ENCODE assay signal across 14 cellular contexts in genomic region chr7:66769833-66770512, GRCh38. TPM values are rescaled to one million over a fixed set of nuclear protein-coding genes. Genes with fewer than 3 reads are reported as not detected.
DNase-seq lines count a peak whose midpoint lies in the region; ATAC-seq and TF ChIP-seq lines count a peak whose summit lies in the region.
"Had no signal": no experiment of that assay in that cellular context is flagged by ENCODE, and none has a peak within 500 bp of the region (broad histone marks: within the 10 kb centered on the region; RNA-seq: fewer than 3 reads in every experiment).

No MANE protein-coding gene starts in this region.

- ATAC-seq in Right ventricle myocardium superior (ENCODE audit: poor library complexity): peak; percentile 41
- no peak for ATAC-seq in left cardiac atrium
- ATAC-seq in HG03565 (IDR thresholded peaks at IDR 0.05; ENCODE audit: unreplicated experiment): no peak
- ATAC-seq in GM19397 (IDR thresholded peaks at IDR 0.05; ENCODE audit: unreplicated experiment): no peak
- ATAC-seq in foreskin keratinocyte: no peak

- no peak overlapping the region for H3K4me3 Mint-ChIP-seq in activated T-helper 1 cell treated with anti-CD3 and anti-CD28 coated beads, Interleukin-12 subunit alpha, Interleukin-12 subunit beta, Interleukin-2, Interleukin-4 antibody, amounts not matched to agents 30 ng/mL and 10 ng/mL and 1 ng/mL, durations not matched to agents 14 hours and 24 hours and 36 hours
- H3K4me3 Mint-ChIP-seq: endodermal cell had no signal

- no peaks in the 10 kb centered on the region for H3K9me3 ChIP-seq in hepatocyte (ENCODE audit: low read depth)

- H3K79me2 ChIP-seq in hepatocyte: peaks cover 71% of the 10 kb centered on the region

- H3K27ac Mint-ChIP-seq in activated T-helper 1 cell treated with anti-CD3 and anti-CD28 coated beads, Interleukin-12 subunit alpha, Interleukin-12 subunit beta, Interleukin-2, Interleukin-4 antibody, amounts not matched to agents 30 ng/mL and 10 ng/mL and 1 ng/mL, durations not matched to agents 14 hours and 24 hours and 36 hours: peak overlapping the region; percentile 76
- H3K27ac Mint-ChIP-seq: endodermal cell, progenitor cell of endocrine pancreas had no signal

- H3K4me1 ChIP-seq in hepatocyte (ENCODE audit: insufficient read depth): no peaks in the 10 kb centered on the region
- no peaks in the 10 kb centered on the region for H3K4me1 ChIP-seq in foreskin keratinocyte

- 61% methylated on average over 5 of the region's 5 CpGs for WGBS in hepatocyte (ENCODE audit: low lambda C conversion rate, missing lambda C conversion rate)

- no peaks in the 10 kb centered on the region for H3K9me3 Mint-ChIP-seq in activated T-helper 1 cell treated with anti-CD3 and anti-CD28 coated beads, Interleukin-12 subunit alpha, Interleukin-12 subunit beta, Interleukin-2, Interleukin-4 antibody, amounts not matched to agents 30 ng/mL and 10 ng/mL and 1 ng/mL, durations not matched to agents 14 hours and 24 hours and 36 hours
- H3K9me3 Mint-ChIP-seq: endodermal cell had no signal

- TF ChIP-seq CTCF in hepatocyte (IDR thresholded peaks at IDR 0.05; ENCODE audit: poor library complexity) (no peak), foreskin keratinocyte (conservative IDR thresholded peaks at IDR 0.05) (no peak)

- intact Hi-C loops in Right ventricle myocardium superior (cut with DNase I): no loop called here
- intact Hi-C loops in left cardiac atrium (cut with DNase I): no loop called here
- intact Hi-C loops in activated T-helper 1 cell treated with anti-CD3 and anti-CD28 coated beads, Interleukin-12 subunit alpha, Interleukin-12 subunit beta, Interleukin-2, Interleukin-4 antibody, amounts not matched to agents 30 ng/mL and 10 ng/mL and 1 ng/mL, durations not matched to agents 14 hours and 24 hours and 36 hours (cut with micrococcal nuclease): loop anchor here (1.0 kb wide), 2 partner anchors 10 to 11 kb away; no protein-coding TSS in a partner anchor

- H3K4me3 ChIP-seq in hepatocyte: no peak overlapping the region

- no peaks in the 10 kb centered on the region for H3K27me3 Mint-ChIP-seq in activated T-helper 1 cell treated with anti-CD3 and anti-CD28 coated beads, Interleukin-12 subunit alpha, Interleukin-12 subunit beta, Interleukin-2, Interleukin-4 antibody, amounts not matched to agents 30 ng/mL and 10 ng/mL and 1 ng/mL, durations not matched to agents 14 hours and 24 hours and 36 hours (ENCODE audit: insufficient read depth)
- H3K27me3 Mint-ChIP-seq: progenitor cell of endocrine pancreas had no signal

- peaks cover 23% of the 10 kb centered on the region for H3K36me3 Mint-ChIP-seq in activated T-helper 1 cell treated with anti-CD3 and anti-CD28 coated beads, Interleukin-12 subunit alpha, Interleukin-12 subunit beta, Interleukin-2, Interleukin-4 antibody, amounts not matched to agents 30 ng/mL and 10 ng/mL and 1 ng/mL, durations not matched to agents 14 hours and 24 hours and 36 hours (ENCODE audit: low read depth)

- H3K4me2 ChIP-seq in hepatocyte: peak overlapping the region; percentile 15

- no peak for DNase-seq in Right ventricle myocardium superior
- no peak for DNase-seq in left cardiac atrium
- DNase-seq in activated T-helper 1 cell treated with anti-CD3 and anti-CD28 coated beads, Interleukin-12 subunit alpha, Interleukin-12 subunit beta, Interleukin-2, Interleukin-4 antibody, amounts not matched to agents 30 ng/mL and 10 ng/mL and 1 ng/mL, durations not matched to agents 14 hours and 24 hours and 36 hours (ENCODE audit: low spot score): no peak
- DNase-seq in hepatocyte (ENCODE audit: low spot score): no peak
- no peak for DNase-seq in foreskin keratinocyte
- DNase-seq: endodermal cell, hippocampal formation, mammary epithelial cell, NCI-H187, NCI-H748 treated with DMSO at 0.1 percent for 48 hours had no signal

- no peak overlapping the region for H2AFZ ChIP-seq in hepatocyte

- no peaks in the 10 kb centered on the region for H3K9me2 ChIP-seq in hepatocyte (replicated peaks; ENCODE audit: insufficient read depth)

- peaks cover 32% of the 10 kb centered on the region for H4K20me1 ChIP-seq in hepatocyte (ENCODE audit: insufficient read depth, poor library complexity, severe bottlenecking)

- no peak overlapping the region for H3K27ac ChIP-seq in hepatocyte
- peak overlapping the region; percentile 13 for H3K27ac ChIP-seq in temporal lobe (ENCODE audit: low read depth, low read length)
- no peak overlapping the region for H3K27ac ChIP-seq in foreskin keratinocyte

- H3K36me3 ChIP-seq in hepatocyte (replicated peaks; ENCODE audit: insufficient read depth, low read depth): no peaks in the 10 kb centered on the region

- H3K4me1 Mint-ChIP-seq in activated T-helper 1 cell treated with anti-CD3 and anti-CD28 coated beads, Interleukin-12 subunit alpha, Interleukin-12 subunit beta, Interleukin-2, Interleukin-4 antibody, amounts not matched to agents 30 ng/mL and 10 ng/mL and 1 ng/mL, durations not matched to agents 14 hours and 24 hours and 36 hours (ENCODE audit: low read depth): peaks cover 20% of the 10 kb centered on the region

- H3K27me3 ChIP-seq in hepatocyte (no peaks in the 10 kb centered on the region), foreskin keratinocyte (no peaks in the 10 kb centered on the region)

RNA-seq across cellular contexts. Expression of gene RABGEF1, which starts 29.4 kb away (rescaled TPM):
- total RNA-seq in Right ventricle myocardium superior: 14.9 TPM
- total RNA-seq in left cardiac atrium: 10 to 100 TPM; 16.0 to 20.8 TPM
- total RNA-seq in activated T-helper 1 cell treated with anti-CD3 and anti-CD28 coated beads, Interleukin-12 subunit alpha, Interleukin-12 subunit beta, Interleukin-2, Interleukin-4 antibody, amounts not matched to agents 30 ng/mL and 10 ng/mL and 1 ng/mL, durations not matched to agents 14 hours and 24 hours and 36 hours: 26.7 and 27.8 TPM in 2 replicates
- total RNA-seq in hepatocyte: 27.5 and 28.1 TPM in 2 replicates
- polyA plus RNA-seq in hepatocyte: 16.3 and 20.6 TPM in 2 replicates
- total RNA-seq in temporal lobe: 32.5 TPM
- 31.7 and 33.5 TPM in 2 replicates for total RNA-seq in foreskin keratinocyte
- 12.3 and 15.6 TPM in 2 replicates for polyA plus RNA-seq in foreskin keratinocyte
